Comparison of ENCODE assay signal across 12 cellular contexts in the genomic region with DNA sequence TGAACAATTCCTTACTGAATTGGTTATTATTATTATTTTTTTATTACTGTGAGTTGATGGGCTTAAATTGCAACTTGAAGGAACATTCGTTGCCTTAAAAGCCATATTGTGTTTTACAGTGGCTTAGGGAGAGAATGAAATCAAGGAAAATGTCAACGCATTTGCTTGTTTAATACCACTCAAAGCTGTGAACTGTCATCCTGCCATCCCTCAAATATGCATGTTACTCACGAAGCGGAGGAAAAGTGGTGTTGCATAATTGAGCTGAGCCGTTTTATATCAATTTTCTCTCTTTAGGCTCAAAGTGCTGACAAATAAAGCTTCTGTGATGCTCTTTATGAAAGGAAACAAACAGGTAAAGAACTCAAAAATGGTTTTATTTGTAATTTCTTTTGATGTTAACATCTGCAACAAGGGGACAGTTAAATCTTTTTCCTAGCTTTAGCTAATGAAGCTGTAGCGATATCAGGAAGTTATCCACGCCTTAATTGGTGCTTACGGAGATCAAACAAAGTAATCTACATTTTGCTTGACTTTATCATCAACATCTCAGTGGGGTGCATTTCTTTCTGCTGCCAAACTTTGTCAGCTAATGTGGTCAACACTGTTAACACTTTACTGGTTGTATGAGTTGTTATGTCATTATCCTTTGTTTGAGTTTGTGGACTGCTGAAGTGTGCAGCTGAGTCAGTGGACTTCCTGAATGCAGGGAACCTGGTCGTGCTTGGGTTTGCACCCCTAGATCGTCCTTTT. TPM values are rescaled to one million over a fixed set of nuclear protein-coding genes. Genes with fewer than 3 reads are reported as not detected.
DNase-seq lines count a peak whose midpoint lies in the region; FAIRE-seq and TF ChIP-seq lines count a peak whose summit lies in the region.
"Had no signal": no experiment of that assay in that cellular context is flagged by ENCODE, and none has a peak within 500 bp of the region (broad histone marks: within the 10 kb centered on the region; RNA-seq: fewer than 3 reads in every experiment).

No MANE protein-coding gene starts in this region.

- peak; percentile 6 for FAIRE-seq in H54 (lab: Jason Lieb, UNC)
- FAIRE-seq in islet of Langerhans (lab: Jason Lieb, UNC) = peak; percentile 61

- H3K4me2 ChIP-seq in BLaER1 treated with 17β-estradiol and CSF1 and Interleukin-3, amounts not matched to agents 10 nM and 100 nM = peak overlapping the region in 10 of 11 experiments; percentile 4 to 87 (median 64); a peak in 13 of 22 replicates

- H3K27ac Mint-ChIP-seq in endodermal cell = no peak overlapping the region
- H3K27ac Mint-ChIP-seq: activated B cell treated with CpG ODN at 0.5 μM for 24 hours had no signal

- no peaks in the 10 kb centered on the region for H3K9me3 Mint-ChIP-seq in endodermal cell
- H3K9me3 Mint-ChIP-seq: activated B cell treated with CpG ODN at 0.5 μM for 24 hours, neural crest cell had no signal

- DNase-seq in H54 (ENCODE audit: insufficient read length, low spot score) (no peak), amniotic epithelial cell (ENCODE audit: low read depth) (peak; percentile 56), RKO (ENCODE audit: low spot score) (no peak), endodermal cell (no peak), activated gamma-delta T cell (lab: John Stamatoyannopoulos, UW) (no peak)
- DNase-seq in stimulated activated naive CD4-positive, alpha-beta T cell (lab: John Stamatoyannopoulos, UW) = no peak
- DNase-seq: activated B cell treated with CpG ODN at 0.5 μM for 24 hours, adrenal gland, NCI-H2029 had no signal

- no peak overlapping the region for H3K27ac ChIP-seq in BLaER1 treated with 17β-estradiol and CSF1 and Interleukin-3, amounts not matched to agents 10 nM and 100 nM
- no peak overlapping the region for H3K27ac ChIP-seq in endodermal cell (ENCODE audit: low read depth, low read length)
- H3K27ac ChIP-seq: adrenal gland had no signal

- H3K27me3 ChIP-seq in BLaER1 treated with 17β-estradiol and CSF1 and Interleukin-3, amounts not matched to agents 10 nM and 100 nM = no peaks in the 10 kb centered on the region
- H3K27me3 ChIP-seq in endodermal cell (ENCODE audit: control insufficient read depth, insufficient read depth, low read length, poor library complexity, severe bottlenecking) = no peaks in the 10 kb centered on the region
- H3K27me3 ChIP-seq: adrenal gland had no signal

- peaks cover 79 to 99% (median 90%) of the 10 kb centered on the region in 11 experiments for H3K36me3 ChIP-seq in BLaER1 treated with 17β-estradiol and CSF1 and Interleukin-3, amounts not matched to agents 10 nM and 100 nM
- peaks cover 68% of the 10 kb centered on the region for H3K36me3 ChIP-seq in endodermal cell (ENCODE audit: control insufficient read depth, insufficient read depth, low read length)

- H3K9ac ChIP-seq in BLaER1 treated with 17β-estradiol and CSF1 and Interleukin-3, amounts not matched to agents 10 nM and 100 nM = no peak overlapping the region
- H3K9ac ChIP-seq in endodermal cell (ENCODE audit: extremely low read depth, low read length, poor library complexity, severe bottlenecking) = no peak overlapping the region

- peaks cover 24 to 55% (median 36%) of the 10 kb centered on the region in 10 experiments for H3K4me1 ChIP-seq in BLaER1 treated with 17β-estradiol and CSF1 and Interleukin-3, amounts not matched to agents 10 nM and 100 nM
- H3K4me1 ChIP-seq in endodermal cell (ENCODE audit: control insufficient read depth, insufficient read depth, low read length) = peaks cover under 1% of the 10 kb centered on the region
- H3K4me1 ChIP-seq: adrenal gland had no signal

- TF ChIP-seq CTCF in endodermal cell (conservative IDR thresholded peaks at IDR 0.05) = no peak

- H3K36me3 Mint-ChIP-seq in endodermal cell (ENCODE audit: low read depth) = peaks cover 55% of the 10 kb centered on the region

- H3K4me1 Mint-ChIP-seq in endodermal cell = peaks cover 25% of the 10 kb centered on the region
- H3K4me1 Mint-ChIP-seq: neural crest cell had no signal

- 42 to 69% methylated on average over 7 to 10 of the region's 10 CpGs for WGBS in endodermal cell (ENCODE audit: insufficient coverage in 1 of 2, insufficient read length in 1 of 2), 2 experiments

- H3K9me3 ChIP-seq in BLaER1 treated with 17β-estradiol and CSF1 and Interleukin-3, amounts not matched to agents 10 nM and 100 nM (replicated peaks in 1 of 11) = no peaks in the 10 kb centered on the region
- peaks cover 6% of the 10 kb centered on the region for H3K9me3 ChIP-seq in endodermal cell (ENCODE audit: control insufficient read depth, low read length)
- H3K9me3 ChIP-seq: adrenal gland had no signal

- H4K20me1 ChIP-seq in BLaER1 treated with 17β-estradiol and CSF1 and Interleukin-3, amounts not matched to agents 10 nM and 100 nM = peaks cover 8 to 84% (median 42%) of the 10 kb centered on the region in 11 experiments; a peak in 17 of 22 replicates

- no peaks in the 10 kb centered on the region for H3K27me3 Mint-ChIP-seq in endodermal cell (ENCODE audit: insufficient read depth)
- H3K27me3 Mint-ChIP-seq: activated B cell treated with CpG ODN at 0.5 μM for 24 hours had no signal

- no peak for TF ChIP-seq POLR2A in H54 (IDR thresholded peaks at IDR 0.05; ENCODE audit: low read depth, low read length)

- no peak overlapping the region for H3K4me3 ChIP-seq in BLaER1 treated with 17β-estradiol and CSF1 and Interleukin-3, amounts not matched to agents 10 nM and 100 nM
- no peak overlapping the region for H3K4me3 ChIP-seq in endodermal cell (ENCODE audit: low read length)
- H3K4me3 ChIP-seq: adrenal gland had no signal

- H3K4me3 Mint-ChIP-seq in endodermal cell = no peak overlapping the region
- H3K4me3 Mint-ChIP-seq: activated B cell treated with CpG ODN at 0.5 μM for 24 hours, neural crest cell had no signal

RNA-seq across cellular contexts. Expression of a gene that starts 33.1 kb away (rescaled TPM):
- 100 to 1,000 TPM; 119 to 123 TPM for total RNA-seq in endodermal cell
- 117 TPM for polyA plus RNA-seq in endodermal cell (2013, experiment 1 of 2)
- 109 TPM for polyA plus RNA-seq in endodermal cell (2013, experiment 2 of 2)

RNA-seq across cellular contexts. Expression of a gene that starts 58.7 kb away (rescaled TPM):
- 1 to 10 TPM; 1.5 to 1.9 TPM for total RNA-seq in endodermal cell
- polyA plus RNA-seq in endodermal cell (2013, experiment 1 of 2) = 1.3 TPM
- polyA plus RNA-seq in endodermal cell (2013, experiment 2 of 2) = 0.70 TPM
